ENCODE assay signal across 9 cellular contexts in the genomic region with DNA sequence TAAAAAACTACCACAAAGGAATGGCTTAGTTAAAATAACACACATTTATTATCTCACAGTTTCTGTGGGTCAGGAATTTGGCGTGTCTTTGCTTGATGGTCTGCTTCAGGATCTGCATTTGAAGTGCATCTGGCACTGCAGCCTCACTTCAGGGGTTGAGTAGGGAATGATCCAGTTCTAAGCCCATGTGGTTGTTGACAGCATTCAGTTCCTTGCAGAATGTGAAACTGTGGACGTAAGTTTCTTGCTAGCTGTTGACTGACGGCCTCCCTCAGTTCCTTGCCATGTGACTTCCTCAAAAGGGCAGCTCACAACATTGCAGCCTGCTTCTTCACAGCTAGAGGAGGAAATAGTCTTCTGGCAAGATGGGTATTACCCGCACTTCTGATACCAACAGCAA. TPM values are rescaled to one million over a fixed set of nuclear protein-coding genes. Genes with fewer than 3 reads are reported as not detected.
DNase-seq lines count a peak whose midpoint lies in the region; ATAC-seq and TF ChIP-seq lines count a peak whose summit lies in the region.
"Had no signal": no experiment of that assay in that cellular context is flagged by ENCODE, and none has a peak within 500 bp of the region (broad histone marks: within the 10 kb centered on the region; RNA-seq: fewer than 3 reads in every experiment).

No MANE protein-coding gene starts in this region.

- POLR2A ChIA-PET in activated B cell treated with CpG ODN at 0.5 μM for 24 hours (lab: Charles Lee), result no interaction called here

- H3K4me3 Mint-ChIP-seq in activated B cell treated with CpG ODN at 0.5 μM for 24 hours, result peak overlapping the region; percentile 75

- no peak for TF ChIP-seq CTCF in GM12865 (IDR thresholded peaks at IDR 0.05; ENCODE audit: insufficient read depth, low read depth, low read length, missing control alignments)
- TF ChIP-seq CTCF in activated B cell treated with CpG ODN at 0.5 μM for 24 hours (IDR thresholded peaks at IDR 0.05), result no peak

- DNase-seq in GM12865 (ENCODE audit: low read depth), result peak; percentile 54
- DNase-seq in activated B cell treated with CpG ODN at 0.5 μM for 24 hours, result no peak
- peak; percentile 56 for DNase-seq in foreskin melanocyte
- DNase-seq in stimulated activated CD8-positive, alpha-beta memory T cell treated with anti-CD3 and anti-CD28 coated beads, Interleukin-7, amount 100 ng/mL, for 4 hours (ENCODE audit: low read depth in 2 of 2), result peak; percentile 7 to 9
- DNase-seq in NCI-H1105 treated with DMSO at 0.1 percent for 48 hours (lab: John Stamatoyannopoulos, UW), result no peak
- DNase-seq in NCI-H1105 (lab: John Stamatoyannopoulos, UW), result no peak
- DNase-seq in inferior parietal cortex (ENCODE audit: extremely low spot score), result no peak

- CTCF ChIA-PET in activated B cell treated with CpG ODN at 0.5 μM for 24 hours (lab: Charles Lee), result no interaction called here

- no peak overlapping the region for H3K4me3 ChIP-seq in GM12865 (ENCODE audit: low read depth, low read length)
- H3K4me3 ChIP-seq: body of pancreas had no signal

- ATAC-seq in HG03095 (IDR thresholded peaks at IDR 0.05; ENCODE audit: unreplicated experiment), result peak; percentile 84
- ATAC-seq in activated B cell treated with CpG ODN at 0.5 μM for 24 hours (ENCODE audit: low read depth), result peak; percentile 90
- ATAC-seq: body of pancreas had no signal

- intact Hi-C loops in activated B cell treated with CpG ODN at 0.5 μM for 24 hours (cut with micrococcal nuclease), result no loop called here

- H3K9me3 Mint-ChIP-seq in activated B cell treated with CpG ODN at 0.5 μM for 24 hours, result no peaks in the 10 kb centered on the region

- no peaks in the 10 kb centered on the region for H3K36me3 Mint-ChIP-seq in activated B cell treated with CpG ODN at 0.5 μM for 24 hours (ENCODE audit: low read depth)

- H3K4me1 Mint-ChIP-seq in activated B cell treated with CpG ODN at 0.5 μM for 24 hours, result peaks cover 18% of the 10 kb centered on the region

- peak overlapping the region; percentile 73 for H3K27ac Mint-ChIP-seq in activated B cell treated with CpG ODN at 0.5 μM for 24 hours

- no peaks in the 10 kb centered on the region for H3K27me3 Mint-ChIP-seq in activated B cell treated with CpG ODN at 0.5 μM for 24 hours

RNA-seq across cellular contexts. Expression of a gene that starts 2.1 kb away (rescaled TPM):
- total RNA-seq in activated B cell treated with CpG ODN at 0.5 μM for 24 hours, result not detected in 2 replicates

RNA-seq across cellular contexts. Expression of a gene that starts 17.8 kb away (rescaled TPM):
- not detected in 2 replicates for total RNA-seq in activated B cell treated with CpG ODN at 0.5 μM for 24 hours

Comparison
In these comparisons a context has a peak if more than half of its experiments do, and no peak if none do; other contexts are left out.
1. DNase-seq: peak in GM12865 (single experiment), foreskin melanocyte (single experiment) and stimulated activated CD8-positive, alpha-beta memory T cell treated with anti-CD3 and anti-CD28 coated beads, Interleukin-7, amount 100 ng/mL, for 4 hours (2 of 2); none in activated B cell treated with CpG ODN at 0.5 μM for 24 hours (single experiment), NCI-H1105 treated with DMSO at 0.1 percent for 48 hours (single experiment), NCI-H1105 (single experiment) and inferior parietal cortex (single experiment).